8 cellular contexts compared by ENCODE assay signal in the genomic region with DNA sequence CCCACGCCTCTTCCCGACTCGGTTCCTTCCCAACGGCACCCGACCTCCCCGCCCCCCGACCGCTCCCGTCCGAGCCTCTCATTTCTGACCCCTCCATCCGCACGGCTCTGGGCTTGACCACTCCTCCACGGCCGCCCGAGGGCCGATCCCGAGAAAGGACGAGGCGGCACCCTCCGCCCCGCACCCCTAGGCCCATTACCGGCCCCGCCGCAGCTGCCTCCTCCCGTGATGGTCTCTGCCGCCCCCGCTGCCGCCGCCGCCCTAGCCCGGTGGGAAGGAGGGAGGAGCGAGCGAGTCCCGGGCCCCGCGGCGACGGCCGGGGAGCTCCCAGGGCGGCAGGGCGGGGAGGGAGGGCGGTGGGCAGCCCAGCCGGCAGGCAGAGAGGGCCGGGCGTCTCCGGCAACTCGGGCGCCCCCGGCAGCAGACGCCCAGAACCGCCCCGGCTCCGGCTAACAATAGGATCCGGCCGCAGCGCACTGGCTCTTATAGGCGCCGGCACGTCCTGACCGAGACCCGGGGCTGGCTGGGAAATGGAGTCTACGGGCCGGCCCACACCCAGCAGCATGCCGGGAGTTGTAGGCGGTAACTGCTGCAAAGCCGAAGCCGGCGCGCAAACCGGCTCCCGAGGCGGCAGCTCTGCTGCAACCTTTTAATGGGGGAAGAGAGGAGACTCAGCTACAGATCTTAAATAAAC. TPM values are rescaled to one million over a fixed set of nuclear protein-coding genes. Genes with fewer than 3 reads are reported as not detected.
DNase-seq lines count a peak whose midpoint lies in the region; TF ChIP-seq lines count a peak whose summit lies in the region.

A gene with protein sequence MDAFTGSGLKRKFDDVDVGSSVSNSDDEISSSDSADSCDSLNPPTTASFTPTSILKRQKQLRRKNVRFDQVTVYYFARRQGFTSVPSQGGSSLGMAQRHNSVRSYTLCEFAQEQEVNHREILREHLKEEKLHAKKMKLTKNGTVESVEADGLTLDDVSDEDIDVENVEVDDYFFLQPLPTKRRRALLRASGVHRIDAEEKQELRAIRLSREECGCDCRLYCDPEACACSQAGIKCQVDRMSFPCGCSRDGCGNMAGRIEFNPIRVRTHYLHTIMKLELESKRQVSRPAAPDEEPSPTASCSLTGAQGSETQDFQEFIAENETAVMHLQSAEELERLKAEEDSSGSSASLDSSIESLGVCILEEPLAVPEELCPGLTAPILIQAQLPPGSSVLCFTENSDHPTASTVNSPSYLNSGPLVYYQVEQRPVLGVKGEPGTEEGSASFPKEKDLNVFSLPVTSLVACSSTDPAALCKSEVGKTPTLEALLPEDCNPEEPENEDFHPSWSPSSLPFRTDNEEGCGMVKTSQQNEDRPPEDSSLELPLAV (minus strand): TSS at position 457 of the 694 bp plus-strand sequence. CDS start 7,035 bp downstream, outside the sequence.

- peak in 2 of 4 donors; percentile 91 to 92 for TF ChIP-seq POLR2A in stomach (IDR thresholded peaks at IDR 0.05)

- WGBS in H9 (ENCODE audit: extremely low coverage, insufficient read length, low lambda C conversion rate) = no CpG with 5 or more reads among the region's 72 CpGs
- WGBS in stomach, 5 donors = 0 to 1% (median 0%) methylated on average over 50 to 72 of the region's 72 CpGs

- H3K4me2 ChIP-seq in H9 (ENCODE audit: insufficient read depth, insufficient read length, low read length) = peak within 1 kb of the TSS; percentile 87
- peak within 1 kb of the TSS; percentile 92 for H3K4me2 ChIP-seq in neural cell (ENCODE audit: low read length)

- peaks cover 10 to 24% (median 14%) of the 10 kb centered on the region in 3 experiments; a peak in 6 of 7 replicates for H3K36me3 Mint-ChIP-seq in H9 (ENCODE audit: insufficient read depth in 1 of 3, low read depth in 3 of 3)

- H3K36me3 ChIP-seq in ES-I3 (ENCODE audit: insufficient read depth, low read length) (no peaks in the 10 kb centered on the region), MG63 (no peaks in the 10 kb centered on the region), neural cell (ENCODE audit: insufficient read depth, low read length) (no peaks in the 10 kb centered on the region), stomach (no peaks in the 10 kb centered on the region)

- H3K4me1 ChIP-seq in ES-I3 (ENCODE audit: insufficient read depth, low read length) = peaks cover 10% of the 10 kb centered on the region
- H3K4me1 ChIP-seq in H9 (ENCODE audit: insufficient read depth, low read length) = peaks cover 2% of the 10 kb centered on the region; the same call in 1 of the 2 replicates
- peaks cover 12 to 26% (median 21%) of the 10 kb centered on the region in 4 donors for H3K4me1 ChIP-seq in stomach

- no peak within 1 kb of the TSS for H3K4ac ChIP-seq in H9 (ENCODE audit: low read depth, low read length)

- no peak within 1 kb of the TSS for H2AK5ac ChIP-seq in H9 (ENCODE audit: insufficient read length, low read length)

- H4K20me1 ChIP-seq in H9 (ENCODE audit: control insufficient read depth, insufficient read depth, insufficient read length) (no peaks in the 10 kb centered on the region), neural cell (ENCODE audit: insufficient read depth) (peaks cover 20% of the 10 kb centered on the region)

- H3T11ph ChIP-seq in H9 (ENCODE audit: low read length) = no peak within 1 kb of the TSS

- peaks cover 20 to 24% of the 10 kb centered on the region in 2 experiments for H3K4me1 Mint-ChIP-seq in H9

- no peaks in the 10 kb centered on the region for H3K27me3 ChIP-seq in H9 (ENCODE audit: insufficient read depth, low read length)
- no peaks in the 10 kb centered on the region for H3K27me3 ChIP-seq in MG63
- no peaks in the 10 kb centered on the region for H3K27me3 ChIP-seq in neural cell (ENCODE audit: insufficient read depth, low read depth, low read length)
- H3K27me3 ChIP-seq in stomach = no peaks in the 10 kb centered on the region

- no peak within 1 kb of the TSS for H2BK15ac ChIP-seq in H9 (ENCODE audit: low read depth, low read length)

- H3K27ac Mint-ChIP-seq in H9 = peak within 1 kb of the TSS; percentile 91 to 98 (median 98)

- peak; percentile 50 for TF ChIP-seq EP300 in neural cell (conservative IDR thresholded peaks at IDR 0.05; ENCODE audit: poor library complexity, severe bottlenecking)
- TF ChIP-seq EP300 in stomach (IDR thresholded peaks at IDR 0.05) = no peak

- TF ChIP-seq RAD21 in neural cell (conservative IDR thresholded peaks at IDR 0.05) = peak; percentile 31

- no peak within 1 kb of the TSS for H4K8ac ChIP-seq in H9 (replicated peaks; ENCODE audit: insufficient read length, low read depth, low read length)

- no peak within 1 kb of the TSS for H2BK120ac ChIP-seq in H9 (ENCODE audit: low read depth, low read length, poor library complexity, severe bottlenecking)

- peaks cover 11% of the 10 kb centered on the region for H3K79me1 ChIP-seq in H9 (ENCODE audit: insufficient read depth, low read depth, low read length, poor library complexity, severe bottlenecking)

- DNase-seq in H9 = peak; percentile 99
- peak; percentile 97 for DNase-seq in MG63
- DNase-seq in SHP77 treated with DMSO at 0.1 percent for 48 hours (lab: John Stamatoyannopoulos, UW) = peak; percentile 84
- DNase-seq in activated effector memory CD4-positive, alpha-beta T cell treated with anti-CD3 and anti-CD28 coated beads, Interleukin-2, amount 50 U/mL, for 16 hours = peak; percentile 98
- peak; percentile 93 for DNase-seq in fibroblast of the conjunctiva (ENCODE audit: low read depth)
- DNase-seq in stomach = peak; percentile 97

- H4K5ac ChIP-seq in H9 (ENCODE audit: insufficient read length, low read depth, low read length) = no peak within 1 kb of the TSS

- peak within 1 kb of the TSS; percentile 93 to 98 for H3K4me3 Mint-ChIP-seq in H9

- intact Hi-C loops in stomach (cut with DNase I; ENCODE audit: low total_unique reads) = no loop called here

- H3K79me2 ChIP-seq in H9 (ENCODE audit: insufficient read depth, low read length) (peaks cover 6% of the 10 kb centered on the region; the same call in 1 of the 2 replicates), neural cell (replicated peaks; ENCODE audit: insufficient read depth, low read length) (peaks cover 31% of the 10 kb centered on the region)

- H3F3A ChIP-seq in neural cell (ENCODE audit: insufficient read depth, low read length, poor library complexity, severe bottlenecking) = no peaks in the 10 kb centered on the region

- no peak within 1 kb of the TSS for H2BK5ac ChIP-seq in H9 (ENCODE audit: insufficient read length, low read length)

- H3K14ac ChIP-seq in H9 (ENCODE audit: insufficient read depth, low read length) = peak within 1 kb of the TSS; percentile 82

- no peaks in the 10 kb centered on the region for H3K9me2 ChIP-seq in neural cell (ENCODE audit: insufficient read depth, low read length)

- H3K9ac ChIP-seq in ES-I3 (ENCODE audit: low read depth, low read length) (peak within 1 kb of the TSS; percentile 75), H9 (ENCODE audit: extremely low read depth, insufficient read length, low read length) (peak within 1 kb of the TSS; percentile 83), neural cell (ENCODE audit: low read length) (peak within 1 kb of the TSS; percentile 100)

- no peak within 1 kb of the TSS for H2BK12ac ChIP-seq in H9 (ENCODE audit: insufficient read length, low read depth, low read length)

- peaks cover 8% of the 10 kb centered on the region for H3K23me2 ChIP-seq in H9 (ENCODE audit: insufficient read length, low read depth, low read length, poor library complexity, severe bottlenecking)

- no peak within 1 kb of the TSS for H3K56ac ChIP-seq in H9 (ENCODE audit: insufficient read length, low read depth, low read length)

- H3K9me3 Mint-ChIP-seq in H9 = peaks cover 0 to 2% of the 10 kb centered on the region in 2 experiments; a peak in 2 of 5 replicates

- no peak within 1 kb of the TSS for H2BK20ac ChIP-seq in H9 (ENCODE audit: low read depth, low read length, poor library complexity, severe bottlenecking)

- H3K27ac ChIP-seq in H9 (ENCODE audit: insufficient read length, low read depth, low read length) (no peak within 1 kb of the TSS), neural cell (ENCODE audit: low read length) (peak within 1 kb of the TSS; percentile 97), stomach (peak within 1 kb of the TSS; percentile 84 to 95 (median 91))

- H3K9me3 ChIP-seq in ES-I3 (ENCODE audit: control insufficient read depth, insufficient read depth, low read length) = no peaks in the 10 kb centered on the region
- H3K9me3 ChIP-seq in H9 (ENCODE audit: control insufficient read depth, low read depth, low read length) = no peaks in the 10 kb centered on the region
- H3K9me3 ChIP-seq in MG63 = no peaks in the 10 kb centered on the region
- H3K9me3 ChIP-seq in neural cell (ENCODE audit: low read length) = no peaks in the 10 kb centered on the region
- H3K9me3 ChIP-seq in stomach = no peaks in the 10 kb centered on the region

- H4K91ac ChIP-seq in H9 (ENCODE audit: insufficient read length, low read depth, low read length) = no peak within 1 kb of the TSS

- no peak within 1 kb of the TSS for H3K23ac ChIP-seq in H9 (ENCODE audit: insufficient read length, low read depth, low read length)

- TF ChIP-seq CTCF in H9 (conservative IDR thresholded peaks at IDR 0.05) (no peak), neural cell (IDR thresholded peaks at IDR 0.05; ENCODE audit: poor library complexity, severe bottlenecking) (peak; percentile 47), stomach (IDR thresholded peaks at IDR 0.05) (no peak)

- no peaks in the 10 kb centered on the region for H3K27me3 Mint-ChIP-seq in H9 (ENCODE audit: low read depth)

- peak within 1 kb of the TSS; percentile 76 for H3K4me3 ChIP-seq in MG63
- H3K4me3 ChIP-seq in neural cell (ENCODE audit: low read length) = peak within 1 kb of the TSS; percentile 97
- H3K4me3 ChIP-seq in stomach = peak within 1 kb of the TSS; percentile 72 to 90 (median 82)

- peak within 1 kb of the TSS; percentile 52 for H3K18ac ChIP-seq in H9 (ENCODE audit: insufficient read length, low read depth, low read length)

- H2AFZ ChIP-seq in H9 (ENCODE audit: low read length) (peak within 1 kb of the TSS; percentile 48), neural cell (ENCODE audit: low read depth, low read length) (peak within 1 kb of the TSS; percentile 90)

TF ChIP-seq in neural cell, 6 proteins besides CTCF, POLR2A, EP300 and RAD21 (continues in another document):
- peak; percentile 97 for TF ChIP-seq POLR2AphosphoS5 (IDR thresholded peaks at IDR 0.05)
- TF ChIP-seq TAF1 (IDR thresholded peaks at IDR 0.05; ENCODE audit: low read depth) = peak; percentile 85
- no peak for TF ChIP-seq SMC3 (conservative IDR thresholded peaks at IDR 0.05; ENCODE audit: poor library complexity)
- TF ChIP-seq MXI1 (conservative IDR thresholded peaks at IDR 0.05; ENCODE audit: poor library complexity, severe bottlenecking) = peak; percentile 80

RNA-seq across cellular contexts. Expression of the gene that starts here (rescaled TPM):
- total RNA-seq in H9 (2021) = 38.6 and 42.5 TPM in 2 replicates
- total RNA-seq in MG63 (2014; rRNA removed; shearing (Covaris generic); ENCODE audit: low replicate concordance) = 4.6 and 7.8 TPM in 2 replicates
- polyA plus RNA-seq in neural cell = 114 and 123 TPM in 2 replicates
- 127 and 135 TPM in 2 replicates for polyA minus RNA-seq in neural cell
- total RNA-seq in stomach = 100 to 1,000 TPM in 1 of 5 donors, 10 to 100 TPM in 4; 12.5 to 117 (median 22.9) TPM
- 1 to 10 TPM; 6.0 to 8.8 (median 6.9) TPM for polyA plus RNA-seq in stomach

Comparison
In these comparisons a context has a peak if more than half of its experiments do, and no peak if none do; other contexts are left out.
1. RNA of the gene that starts here (polyA plus RNA-seq): 114 to 123 TPM in neural cell; 6.0 to 8.8 TPM in stomach; every median in the first group is over 10 times any median in the second.
2. Peak in every context shown above with its lines, with median percentiles within 50 percentile points of each other: H3K9ac ChIP-seq, DNase-seq and H3K4me3 ChIP-seq.